8 cellular contexts compared by ENCODE assay signal in genomic region chr1:59926381-59927243, GRCh38. TPM values are rescaled to one million over a fixed set of nuclear protein-coding genes. Genes with fewer than 3 reads are reported as not detected.
DNase-seq lines count a peak whose midpoint lies in the region; ATAC-seq, FAIRE-seq and TF ChIP-seq lines count a peak whose summit lies in the region.

A gene with protein sequence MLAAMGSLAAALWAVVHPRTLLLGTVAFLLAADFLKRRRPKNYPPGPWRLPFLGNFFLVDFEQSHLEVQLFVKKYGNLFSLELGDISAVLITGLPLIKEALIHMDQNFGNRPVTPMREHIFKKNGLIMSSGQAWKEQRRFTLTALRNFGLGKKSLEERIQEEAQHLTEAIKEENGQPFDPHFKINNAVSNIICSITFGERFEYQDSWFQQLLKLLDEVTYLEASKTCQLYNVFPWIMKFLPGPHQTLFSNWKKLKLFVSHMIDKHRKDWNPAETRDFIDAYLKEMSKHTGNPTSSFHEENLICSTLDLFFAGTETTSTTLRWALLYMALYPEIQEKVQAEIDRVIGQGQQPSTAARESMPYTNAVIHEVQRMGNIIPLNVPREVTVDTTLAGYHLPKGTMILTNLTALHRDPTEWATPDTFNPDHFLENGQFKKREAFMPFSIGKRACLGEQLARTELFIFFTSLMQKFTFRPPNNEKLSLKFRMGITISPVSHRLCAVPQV (minus strand): TSS chr1:59926773. CDS start chr1:59926746, 27 bp downstream.

- peak within 1 kb of the TSS; percentile 2 for H3K27ac Mint-ChIP-seq in activated naive CD4-positive, alpha-beta T cell treated with anti-CD3 and anti-CD28 coated beads for 36 hours

- no peaks in the 10 kb centered on the region for H3K9me2 ChIP-seq in PC-3 (replicated peaks; ENCODE audit: low read length)

- H3K9me3 Mint-ChIP-seq in activated naive CD4-positive, alpha-beta T cell treated with anti-CD3 and anti-CD28 coated beads for 36 hours, result peaks cover 6% of the 10 kb centered on the region

- peak within 1 kb of the TSS; percentile 99 for H2AFZ ChIP-seq in PC-3 (ENCODE audit: low read length)

- H3K27me3 Mint-ChIP-seq in activated naive CD4-positive, alpha-beta T cell treated with anti-CD3 and anti-CD28 coated beads for 36 hours (ENCODE audit: low read depth), result peaks cover 21% of the 10 kb centered on the region

- peak; percentile 45 for DNase-seq in PC-3
- DNase-seq in activated naive CD4-positive, alpha-beta T cell treated with anti-CD3 and anti-CD28 coated beads for 36 hours, result peak; percentile 60
- peak; percentile 89 for DNase-seq in cardiac septum (ENCODE audit: low spot score)
- peak; percentile 46 to 88 (median 70) for DNase-seq in pancreas
- DNase-seq in urothelium cell line (ENCODE audit: low spot score), result peak; percentile 81
- DNase-seq in NCI-H128 (lab: John Stamatoyannopoulos, UW; ENCODE audit: unreplicated experiment), result no peak

- H3K36me3 ChIP-seq in PC-3 (ENCODE audit: low read depth, low read length) (no peaks in the 10 kb centered on the region), pancreas (no peaks in the 10 kb centered on the region)

- H3K4me3 ChIP-seq in PC-3 (ENCODE audit: low read length) (peak within 1 kb of the TSS; percentile 74), pancreas (peak within 1 kb of the TSS; percentile 28 to 60 (median 41))

- peak within 1 kb of the TSS; percentile 98 for H3K4me2 ChIP-seq in PC-3 (ENCODE audit: low read length)

- H3K4me3 Mint-ChIP-seq in activated naive CD4-positive, alpha-beta T cell treated with anti-CD3 and anti-CD28 coated beads for 36 hours, result peak within 1 kb of the TSS; percentile 82

- intact Hi-C loops in PC-3 (cut with micrococcal nuclease) (no loop called here), cardiac septum (cut with DNase I) (no loop called here), pancreas (cut with DNase I) (no loop called here)
- intact Hi-C loops in activated naive CD4-positive, alpha-beta T cell treated with anti-CD3 and anti-CD28 coated beads for 36 hours (cut with micrococcal nuclease), result loop anchor here (1.0 kb wide), 1 partner anchor 112 kb away; the partner anchor contains the start of gene HOOK1

- peaks cover 58% of the 10 kb centered on the region for H3K27me3 ChIP-seq in PC-3 (ENCODE audit: low read length)
- H3K27me3 ChIP-seq in pancreas, result peaks cover 0 to 10% (median 0%) of the 10 kb centered on the region in 4 donors

- H3K36me3 Mint-ChIP-seq in activated naive CD4-positive, alpha-beta T cell treated with anti-CD3 and anti-CD28 coated beads for 36 hours (ENCODE audit: low read depth), result no peaks in the 10 kb centered on the region

- POLR2A ChIA-PET in PC-3 (lab: Charles Lee; ENCODE audit: unreplicated experiment), result no interaction called here

- no peaks in the 10 kb centered on the region for H4K20me1 ChIP-seq in PC-3 (ENCODE audit: low read length)

- H3K79me2 ChIP-seq in PC-3 (ENCODE audit: low read length), result no peaks in the 10 kb centered on the region

- WGBS in pancreas, 2 donors, result 1% methylated on average over 43 of the region's 43 CpGs

- ATAC-seq in GM18867 (IDR thresholded peaks at IDR 0.05; ENCODE audit: unreplicated experiment) (peak; percentile 84), HG03103 (IDR thresholded peaks at IDR 0.05; ENCODE audit: low read depth, unreplicated experiment) (peak; percentile 87), PC-3 (peak; percentile 98), pancreas (peak; percentile 99 to 100 (median 100))

- H3K4me1 Mint-ChIP-seq in activated naive CD4-positive, alpha-beta T cell treated with anti-CD3 and anti-CD28 coated beads for 36 hours (ENCODE audit: low read depth), result peaks cover 9% of the 10 kb centered on the region

- FAIRE-seq in pancreas (lab: Jason Lieb, UNC) (no peak), urothelium cell line (lab: Jason Lieb, UNC) (peak; percentile 46)

- peaks cover 10% of the 10 kb centered on the region; the same call in 1 of the 2 replicates for H3K4me1 ChIP-seq in PC-3 (ENCODE audit: insufficient read depth, low read length)
- peaks cover 0 to 3% (median 0%) of the 10 kb centered on the region in 3 donors for H3K4me1 ChIP-seq in pancreas

- CTCF ChIA-PET in PC-3 (lab: Charles Lee), result no interaction called here
- CTCF ChIA-PET in activated naive CD4-positive, alpha-beta T cell treated with anti-CD3 and anti-CD28 coated beads for 36 hours (lab: Charles Lee), result interaction anchor here (0.8 to 1.9 kb wide), 2 partner anchors 20 to 24 kb away, joined by 3 to 6 read pairs; no protein-coding TSS in a partner anchor

- H3F3A ChIP-seq in PC-3 (ENCODE audit: low read length, unreplicated experiment), result no peaks in the 10 kb centered on the region

- TF ChIP-seq CTCF in PC-3 (conservative IDR thresholded peaks at IDR 0.05; ENCODE audit: low read depth, low read length) (no peak), pancreas (IDR thresholded peaks at IDR 0.05) (no peak)

- no TSS peak for BruUV-seq in PC-3 (replicated peaks; lab: Mats Ljungman, UMichigan)

- H3K9ac ChIP-seq in PC-3 (ENCODE audit: low read length), result no peak within 1 kb of the TSS

- H3K27ac ChIP-seq in PC-3 (ENCODE audit: low read length), result no peak within 1 kb of the TSS
- H3K27ac ChIP-seq in pancreas, result peak within 1 kb of the TSS in 2 of 4 donors; percentile 42

- H3K9me3 ChIP-seq in PC-3 (ENCODE audit: low read length) (0 out of 2 replicates have a peak, but pooled peaks cover 6% of the 10 kb centered on the region), pancreas (no peaks in the 10 kb centered on the region)

RNA-seq across cellular contexts. Expression of the gene that starts here (rescaled TPM):
- total RNA-seq in PC-3 (2014; rRNA removed) (0.44 and 0.75 TPM in 2 replicates), cardiac septum (160 TPM), pancreas (1 to 10 TPM in 4 of 6 donors, under 1 TPM in 2; 0.28 to 4.8 (median 1.1) TPM)
- total RNA-seq in activated naive CD4-positive, alpha-beta T cell treated with anti-CD3 and anti-CD28 coated beads for 36 hours, result 1 to 10 TPM; 2.3 to 2.6 TPM
- 1 to 10 TPM; 2.4 to 3.1 TPM for polyA plus RNA-seq in pancreas

Comparison
In these comparisons a context has a peak if more than half of its experiments do, and no peak if none do; other contexts are left out.
1. RNA of the gene that starts here (total RNA-seq): 160 TPM in cardiac septum (single experiment); 2.3 to 2.6 TPM in activated naive CD4-positive, alpha-beta T cell treated with anti-CD3 and anti-CD28 coated beads for 36 hours, 0.28 to 4.8 TPM in pancreas and 0.44 to 0.75 TPM in PC-3; every median in the first group is over 10 times any median in the second.
2. Peak in DNase-seq, ATAC-seq, H3K4me3 ChIP-seq and H3K4me2 ChIP-seq in PC-3; RNA of the gene not detected or under 1 TPM.
3. Peak in every context shown above with its lines, with median percentiles within 50 percentile points of each other: ATAC-seq.